Comparison of ENCODE assay signal across 1 cellular context in genomic region chr5:43483210-43484048, GRCh38.
A peak's percentile ranks its signal among the peaks of the same experiment; 100 is the strongest.
TF ChIP-seq lines count a peak whose summit lies in the region.

A gene with protein sequence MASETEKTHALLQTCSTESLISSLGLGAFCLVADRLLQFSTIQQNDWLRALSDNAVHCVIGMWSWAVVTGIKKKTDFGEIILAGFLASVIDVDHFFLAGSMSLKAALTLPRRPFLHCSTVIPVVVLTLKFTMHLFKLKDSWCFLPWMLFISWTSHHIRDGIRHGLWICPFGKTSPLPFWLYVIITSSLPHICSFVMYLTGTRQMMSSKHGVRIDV (minus strand): TSS chr5:43483865. CDS start chr5:43453969, 29,896 bp downstream.

TF ChIP-seq in K562, 482 proteins besides CTCF, POLR2A, EP300 and RAD21 (continued from another document and continues in another):
- TF ChIP-seq VEZF1 (CRISPR knock-in tag; IDR thresholded peaks at IDR 0.05) (peak; percentile 78), DIDO1 (tag; IDR thresholded peaks at IDR 0.05; ENCODE audit: low read depth) (0 out of 2 replicates have a peak, but pooled peaks have one; percentile 21), PHB (CRISPR knock-in tag; IDR thresholded peaks at IDR 0.05) (no peak), SIX5 (IDR thresholded peaks at IDR 0.05; ENCODE audit: borderline replicate concordance in 1 of 2, insufficient read depth in 1 of 2, low read depth in 1 of 2, low read length in 2 of 2) (no peak), MAFK (IDR thresholded peaks at IDR 0.05; ENCODE audit: low read length) (0 out of 2 replicates have a peak, but pooled peaks have one; percentile 3), BRD9 (IDR thresholded peaks at IDR 0.05; ENCODE audit: low read depth, partially characterized antibody) (peak; percentile 15), ZNF175 (CRISPR knock-in tag; IDR thresholded peaks at IDR 0.05; ENCODE audit: low read depth) (no peak), TAF1 (IDR thresholded peaks at IDR 0.05; ENCODE audit: control insufficient read depth, extremely low read depth, insufficient read depth, low read length, severe bottlenecking) (peak; percentile 97), RBM14 (IDR thresholded peaks at IDR 0.05; ENCODE audit: borderline replicate concordance, insufficient read depth, low read depth, low read length) (peak; percentile 86; the same call in 1 of the 2 replicates), PYGO2 (tag; IDR thresholded peaks at IDR 0.05) (no peak), RBFOX2 (IDR thresholded peaks at IDR 0.05; ENCODE audit: low read depth, low read length) (peak; percentile 99), FOXK2 (conservative IDR thresholded peaks at IDR 0.05 in 1 of 2, IDR thresholded peaks at IDR 0.05 in 1 of 2; ENCODE audit: low read depth in 2 of 2) (peak; percentile 33 to 50; a peak in 2 of 4 replicates), ZNF695 (CRISPR knock-in tag; IDR thresholded peaks at IDR 0.05) (no peak), ZNF311 (CRISPR knock-in tag; IDR thresholded peaks at IDR 0.05) (no peak), EHMT2 (IDR thresholded peaks at IDR 0.05) (no peak), KLF16 (IDR thresholded peaks at IDR 0.05) (0 out of 2 replicates have a peak, but pooled peaks have one; percentile 5), HMG20B (CRISPR knock-in tag; IDR thresholded peaks at IDR 0.05) (no peak), FOXA1 (IDR thresholded peaks at IDR 0.05; ENCODE audit: borderline replicate concordance) (no peak; the same call in 1 of the 2 replicates), ZBED1 (IDR thresholded peaks at IDR 0.05) (no peak), TEAD1 (CRISPR knock-in tag; IDR thresholded peaks at IDR 0.05) (peak; percentile 32 to 90; a peak in 1 of 4 replicates), ZNF518B (CRISPR knock-in tag; IDR thresholded peaks at IDR 0.05) (no peak), JUN (IDR thresholded peaks at IDR 0.05; ENCODE audit: borderline replicate concordance, low read depth, low read length) (no peak; the same call in 1 of the 2 replicates), JUN (CRISPR knock-in tag; IDR thresholded peaks at IDR 0.05; ENCODE audit: borderline replicate concordance) (peak; percentile 46; the same call in 1 of the 2 replicates), TCF3 (CRISPR knock-in tag; IDR thresholded peaks at IDR 0.05) (peak; percentile 34; the same call in 1 of the 2 replicates), ARID3B (CRISPR knock-in tag; IDR thresholded peaks at IDR 0.05; ENCODE audit: borderline replicate concordance) (no peak), MLX (CRISPR knock-in tag; conservative IDR thresholded peaks at IDR 0.05) (0 out of 4 replicates have a peak, but pooled peaks of 1 of the 2 experiments have one; percentile 48), YY1 (IDR thresholded peaks at IDR 0.05; ENCODE audit: borderline replicate concordance in 1 of 3, control insufficient read depth in 1 of 3, extremely low read depth in 1 of 3, insufficient read depth in 3 of 3, insufficient read length in 1 of 3, insufficient replicate concordance in 2 of 3, low read depth in 1 of 3, low read length in 2 of 3) (peak in 2 of 3 experiments; percentile 81 to 89), CEBPB (tag; IDR thresholded peaks at IDR 0.05) (peak; percentile 99), ZNF696 (CRISPR knock-in tag; conservative IDR thresholded peaks at IDR 0.05) (no peak), DEAF1 (CRISPR knock-in tag; IDR thresholded peaks at IDR 0.05) (peak; percentile 20; the same call in 1 of the 2 replicates), TAL1 (IDR thresholded peaks at IDR 0.05) (no peak), NFRKB (IDR thresholded peaks at IDR 0.05; ENCODE audit: low read depth) (0 out of 2 replicates have a peak, but pooled peaks have one; percentile 68), TFAP4 (CRISPR knock-in tag; IDR thresholded peaks at IDR 0.05; ENCODE audit: borderline replicate concordance) (peak; percentile 49), POU5F1 (IDR thresholded peaks at IDR 0.05; ENCODE audit: borderline replicate concordance, low read depth, low read length, partially characterized antibody) (no peak), MYBL2 (IDR thresholded peaks at IDR 0.05; ENCODE audit: low read depth) (peak; percentile 59), MYBL2 (CRISPR knock-in tag; IDR thresholded peaks at IDR 0.05; ENCODE audit: borderline replicate concordance) (no peak), THAP12 (CRISPR knock-in tag; IDR thresholded peaks at IDR 0.05) (peak; percentile 98), HMGN3 (IDR thresholded peaks at IDR 0.05; ENCODE audit: borderline replicate concordance, extremely low read depth, insufficient read length, low read depth, low read length) (peak; percentile 76)
- TF ChIP-seq, protein P1, sequence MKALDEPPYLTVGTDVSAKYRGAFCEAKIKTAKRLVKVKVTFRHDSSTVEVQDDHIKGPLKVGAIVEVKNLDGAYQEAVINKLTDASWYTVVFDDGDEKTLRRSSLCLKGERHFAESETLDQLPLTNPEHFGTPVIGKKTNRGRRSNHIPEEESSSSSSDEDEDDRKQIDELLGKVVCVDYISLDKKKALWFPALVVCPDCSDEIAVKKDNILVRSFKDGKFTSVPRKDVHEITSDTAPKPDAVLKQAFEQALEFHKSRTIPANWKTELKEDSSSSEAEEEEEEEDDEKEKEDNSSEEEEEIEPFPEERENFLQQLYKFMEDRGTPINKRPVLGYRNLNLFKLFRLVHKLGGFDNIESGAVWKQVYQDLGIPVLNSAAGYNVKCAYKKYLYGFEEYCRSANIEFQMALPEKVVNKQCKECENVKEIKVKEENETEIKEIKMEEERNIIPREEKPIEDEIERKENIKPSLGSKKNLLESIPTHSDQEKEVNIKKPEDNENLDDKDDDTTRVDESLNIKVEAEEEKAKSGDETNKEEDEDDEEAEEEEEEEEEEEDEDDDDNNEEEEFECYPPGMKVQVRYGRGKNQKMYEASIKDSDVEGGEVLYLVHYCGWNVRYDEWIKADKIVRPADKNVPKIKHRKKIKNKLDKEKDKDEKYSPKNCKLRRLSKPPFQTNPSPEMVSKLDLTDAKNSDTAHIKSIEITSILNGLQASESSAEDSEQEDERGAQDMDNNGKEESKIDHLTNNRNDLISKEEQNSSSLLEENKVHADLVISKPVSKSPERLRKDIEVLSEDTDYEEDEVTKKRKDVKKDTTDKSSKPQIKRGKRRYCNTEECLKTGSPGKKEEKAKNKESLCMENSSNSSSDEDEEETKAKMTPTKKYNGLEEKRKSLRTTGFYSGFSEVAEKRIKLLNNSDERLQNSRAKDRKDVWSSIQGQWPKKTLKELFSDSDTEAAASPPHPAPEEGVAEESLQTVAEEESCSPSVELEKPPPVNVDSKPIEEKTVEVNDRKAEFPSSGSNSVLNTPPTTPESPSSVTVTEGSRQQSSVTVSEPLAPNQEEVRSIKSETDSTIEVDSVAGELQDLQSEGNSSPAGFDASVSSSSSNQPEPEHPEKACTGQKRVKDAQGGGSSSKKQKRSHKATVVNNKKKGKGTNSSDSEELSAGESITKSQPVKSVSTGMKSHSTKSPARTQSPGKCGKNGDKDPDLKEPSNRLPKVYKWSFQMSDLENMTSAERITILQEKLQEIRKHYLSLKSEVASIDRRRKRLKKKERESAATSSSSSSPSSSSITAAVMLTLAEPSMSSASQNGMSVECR (CRISPR knock-in tag; IDR thresholded peaks at IDR 0.05) = peak; percentile 79
- TF ChIP-seq, protein P2, sequence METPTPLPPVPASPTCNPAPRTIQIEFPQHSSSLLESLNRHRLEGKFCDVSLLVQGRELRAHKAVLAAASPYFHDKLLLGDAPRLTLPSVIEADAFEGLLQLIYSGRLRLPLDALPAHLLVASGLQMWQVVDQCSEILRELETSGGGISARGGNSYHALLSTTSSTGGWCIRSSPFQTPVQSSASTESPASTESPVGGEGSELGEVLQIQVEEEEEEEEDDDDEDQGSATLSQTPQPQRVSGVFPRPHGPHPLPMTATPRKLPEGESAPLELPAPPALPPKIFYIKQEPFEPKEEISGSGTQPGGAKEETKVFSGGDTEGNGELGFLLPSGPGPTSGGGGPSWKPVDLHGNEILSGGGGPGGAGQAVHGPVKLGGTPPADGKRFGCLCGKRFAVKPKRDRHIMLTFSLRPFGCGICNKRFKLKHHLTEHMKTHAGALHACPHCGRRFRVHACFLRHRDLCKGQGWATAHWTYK (CRISPR knock-in tag; IDR thresholded peaks at IDR 0.05) = peak; percentile 25; the same call in 1 of the 2 replicates
